ENCODE assay signal across 26 cellular contexts in genomic region chr4:139824882-139825522, GRCh38.
A peak's percentile ranks its signal among the peaks of the same experiment; 100 is the strongest.
DNase-seq lines count a peak whose midpoint lies in the region; ATAC-seq lines count a peak whose summit lies in the region.
"Had no signal": no experiment of that assay in that cellular context is flagged by ENCODE, and none has a peak within 500 bp of the region (broad histone marks: within the 10 kb centered on the region; RNA-seq: fewer than 3 reads in every experiment).

No MANE protein-coding gene starts in this region.

- peak overlapping the region; percentile 3; the same call in 1 of the 2 replicates for H3K4me3 ChIP-seq in H7 (ENCODE audit: insufficient read depth, low read depth, low read length)
- H3K4me3 ChIP-seq: ascending aorta, K562, MG63, ovary, sigmoid colon had no signal

- no peak overlapping the region for H3K27ac Mint-ChIP-seq in effector memory CD8-positive, alpha-beta T cell
- H3K27ac Mint-ChIP-seq: activated CD4-positive, alpha-beta T cell treated with anti-CD3 and anti-CD28 coated beads, Interleukin-2, amount 10 ng/mL, durations not matched to agents 7 days and 5 days; activated naive CD4-positive, alpha-beta T cell treated with anti-CD3 and anti-CD28 coated beads, Interleukin-2, amount 50 U/mL, for 24 hours; activated T-helper 1 cell treated with anti-CD3 and anti-CD28 coated beads, Interleukin-12 subunit alpha, Interleukin-12 subunit beta, Interleukin-2, Interleukin-4 antibody, amounts not matched to agents 30 ng/mL and 10 ng/mL and 1 ng/mL, durations not matched to agents 14 hours and 24 hours and 36 hours; memory B cell had no signal

- H3K4me1 Mint-ChIP-seq in effector memory CD8-positive, alpha-beta T cell (ENCODE audit: low read depth in 2 of 2) = no peaks in the 10 kb centered on the region
- H3K4me1 Mint-ChIP-seq: activated CD4-positive, alpha-beta T cell treated with anti-CD3 and anti-CD28 coated beads, Interleukin-2, amount 10 ng/mL, durations not matched to agents 7 days and 5 days; activated naive CD4-positive, alpha-beta T cell treated with anti-CD3 and anti-CD28 coated beads, Interleukin-2, amount 50 U/mL, for 24 hours; memory B cell had no signal

- peaks cover 0 to 10% of the 10 kb centered on the region in 2 donors for H3K27me3 Mint-ChIP-seq in effector memory CD8-positive, alpha-beta T cell
- H3K27me3 Mint-ChIP-seq: activated CD4-positive, alpha-beta T cell treated with anti-CD3 and anti-CD28 coated beads, Interleukin-2, amount 10 ng/mL, durations not matched to agents 7 days and 5 days; activated naive CD4-positive, alpha-beta T cell treated with anti-CD3 and anti-CD28 coated beads, Interleukin-2, amount 50 U/mL, for 24 hours had no signal

- no peaks in the 10 kb centered on the region for H3K36me3 ChIP-seq in H7 (replicated peaks; ENCODE audit: control insufficient read depth, insufficient read depth, low read length)
- H3K36me3 ChIP-seq: ascending aorta, MG63, ovary, sigmoid colon had no signal

- DNase-seq in NCI-H1092 treated with DMSO at 0.1 percent for 48 hours (lab: John Stamatoyannopoulos, UW) = peak; percentile 64
- no peak for DNase-seq in NCI-H1092 (lab: John Stamatoyannopoulos, UW)
- DNase-seq in H7 = peak; percentile 65
- DNase-seq in cerebellar cortex (ENCODE audit: low spot score) = peak; percentile 49
- no peak for DNase-seq in left lobe of liver (ENCODE audit: low spot score)
- DNase-seq in effector memory CD8-positive, alpha-beta T cell = no peak
- no peak for DNase-seq in activated CD4-positive, CD25-positive, alpha-beta regulatory T cell (lab: John Stamatoyannopoulos, UW)
- no peak for DNase-seq in NCI-H1105 treated with DMSO at 0.1 percent for 48 hours (lab: John Stamatoyannopoulos, UW)
- DNase-seq: 8988T; activated CD4-positive, alpha-beta T cell treated with anti-CD3 and anti-CD28 coated beads, Interleukin-2, amount 10 ng/mL, durations not matched to agents 7 days and 5 days; DND-41; foreskin melanocyte; HCEC 1CT; hippocampal formation; MG63; ovary; sigmoid colon; stimulated activated CD4-positive, alpha-beta T cell treated with anti-CD3 and anti-CD28 coated beads, Interleukin-15, amount 100 ng/mL, for 24 hours; T-helper 2 cell; trophoblast cell had no signal

- no peaks in the 10 kb centered on the region for H3K27me3 ChIP-seq in H7 (ENCODE audit: control insufficient read depth, insufficient read depth, low read length)
- H3K27me3 ChIP-seq: ascending aorta, MG63, ovary, sigmoid colon had no signal

- no peak overlapping the region for H3K4me3 Mint-ChIP-seq in effector memory CD8-positive, alpha-beta T cell
- H3K4me3 Mint-ChIP-seq: activated CD4-positive, alpha-beta T cell treated with anti-CD3 and anti-CD28 coated beads, Interleukin-2, amount 10 ng/mL, durations not matched to agents 7 days and 5 days; activated naive CD4-positive, alpha-beta T cell treated with anti-CD3 and anti-CD28 coated beads, Interleukin-2, amount 50 U/mL, for 24 hours; activated T-helper 1 cell treated with anti-CD3 and anti-CD28 coated beads, Interleukin-12 subunit alpha, Interleukin-12 subunit beta, Interleukin-2, Interleukin-4 antibody, amounts not matched to agents 30 ng/mL and 10 ng/mL and 1 ng/mL, durations not matched to agents 14 hours and 24 hours and 36 hours; memory B cell had no signal

- H3K36me3 Mint-ChIP-seq in effector memory CD8-positive, alpha-beta T cell (ENCODE audit: insufficient read depth) = no peaks in the 10 kb centered on the region
- H3K36me3 Mint-ChIP-seq: activated naive CD4-positive, alpha-beta T cell treated with anti-CD3 and anti-CD28 coated beads, Interleukin-2, amount 50 U/mL, for 24 hours; memory B cell had no signal

- peak; percentile 27 for ATAC-seq in left lobe of liver
- ATAC-seq in effector memory CD8-positive, alpha-beta T cell (replicated peaks) = no peak
- ATAC-seq: esophagus mucosa, K562 had no signal

- H3K9me3 Mint-ChIP-seq in effector memory CD8-positive, alpha-beta T cell = peaks cover 0 to 2% of the 10 kb centered on the region in 2 donors
- H3K9me3 Mint-ChIP-seq: activated CD4-positive, alpha-beta T cell treated with anti-CD3 and anti-CD28 coated beads, Interleukin-2, amount 10 ng/mL, durations not matched to agents 7 days and 5 days; activated naive CD4-positive, alpha-beta T cell treated with anti-CD3 and anti-CD28 coated beads, Interleukin-2, amount 50 U/mL, for 24 hours; activated T-helper 1 cell treated with anti-CD3 and anti-CD28 coated beads, Interleukin-12 subunit alpha, Interleukin-12 subunit beta, Interleukin-2, Interleukin-4 antibody, amounts not matched to agents 30 ng/mL and 10 ng/mL and 1 ng/mL, durations not matched to agents 14 hours and 24 hours and 36 hours had no signal

Comparison
In these comparisons a context has a peak if more than half of its experiments do, and no peak if none do; other contexts are left out.
1. DNase-seq: peak in NCI-H1092 treated with DMSO at 0.1 percent for 48 hours (single experiment), H7 (single experiment) and cerebellar cortex (single experiment); none in NCI-H1092 (single experiment), left lobe of liver (single experiment), effector memory CD8-positive, alpha-beta T cell (0 of 3), activated CD4-positive, CD25-positive, alpha-beta regulatory T cell (0 of 4) and NCI-H1105 treated with DMSO at 0.1 percent for 48 hours (single experiment).